Comparison of ENCODE assay signal across 13 cellular contexts in genomic region chr17:7982666-7983065, GRCh38. TPM values are rescaled to one million over a fixed set of nuclear protein-coding genes. Genes with fewer than 3 reads are reported as not detected.
DNase-seq lines count a peak whose midpoint lies in the region; TF ChIP-seq lines count a peak whose summit lies in the region.
"Had no signal": no experiment of that assay in that cellular context is flagged by ENCODE, and none has a peak within 500 bp of the region (broad histone marks: within the 10 kb centered on the region; RNA-seq: fewer than 3 reads in every experiment).

No MANE protein-coding gene starts in this region.

- H3K27me3 Mint-ChIP-seq in neural crest cell (ENCODE audit: low read depth) (peaks cover 41% of the 10 kb centered on the region), immature natural killer cell (ENCODE audit: low read depth in 3 of 3) (peaks cover 3 to 22% (median 4%) of the 10 kb centered on the region in 3 donors)

- H3K36me3 Mint-ChIP-seq in neural crest cell (ENCODE audit: low read depth): no peaks in the 10 kb centered on the region
- H3K36me3 Mint-ChIP-seq in immature natural killer cell: no peaks in the 10 kb centered on the region

- no peaks in the 10 kb centered on the region for H3K9me3 Mint-ChIP-seq in neural crest cell
- H3K9me3 Mint-ChIP-seq in immature natural killer cell: peaks cover 0 to under 1% (median 0%) of the 10 kb centered on the region in 6 donors

- 0 out of 2 replicates have a peak, but pooled peaks have one; percentile 12 for TF ChIP-seq CTCF in GM12874 (IDR thresholded peaks at IDR 0.05; ENCODE audit: insufficient read depth, low read depth, low read length)
- TF ChIP-seq CTCF in neural crest cell (conservative IDR thresholded peaks at IDR 0.05): peak; percentile 11

- peaks cover 4% of the 10 kb centered on the region for H3K4me1 Mint-ChIP-seq in neural crest cell
- H3K4me1 Mint-ChIP-seq in immature natural killer cell: no peaks in the 10 kb centered on the region

- no peak overlapping the region for H3K4me3 Mint-ChIP-seq in neural crest cell
- no peak overlapping the region for H3K4me3 Mint-ChIP-seq in immature natural killer cell

- DNase-seq in NCI-H748 treated with DMSO at 0.1 percent for 48 hours (lab: John Stamatoyannopoulos, UW) (peak; percentile 18), dermis blood vessel endothelial cell (peak; percentile 61), neural crest cell (ENCODE audit: low read depth, low spot score) (no peak), immature natural killer cell (no peak), DMS79 (lab: John Stamatoyannopoulos, UW) (no peak), superior temporal gyrus (ENCODE audit: extremely low spot score) (no peak), Ammon's horn (ENCODE audit: low spot score) (no peak)
- DNase-seq: activated CD4-positive, alpha-beta T cell treated with anti-CD3 and anti-CD28 coated beads, Interleukin-2, amount 50 U/mL, for 4 hours; activated naive CD4-positive, alpha-beta T cell treated with anti-CD3 and anti-CD28 coated beads, Interleukin-2, amount 50 U/mL, for 16 hours; NCI-H345; spleen had no signal

- H3K27ac Mint-ChIP-seq in neural crest cell (ENCODE audit: unreplicated experiment): no peak overlapping the region
- no peak overlapping the region for H3K27ac Mint-ChIP-seq in immature natural killer cell

RNA-seq across cellular contexts. Expression of gene GUCY2D, which starts 19.7 kb away (rescaled TPM):
- total RNA-seq in dermis blood vessel endothelial cell (not detected in 2 replicates), neural crest cell (not detected in 2 replicates)
- not detected for polyA plus RNA-seq in immature natural killer cell
- total RNA-seq: H4 had no signal

RNA-seq across cellular contexts. Expression of gene CNTROB, which starts 50.7 kb away (rescaled TPM):
- total RNA-seq in dermis blood vessel endothelial cell (17.4 and 21.8 TPM in 2 replicates), neural crest cell (55.5 and 58.3 TPM in 2 replicates)
- polyA plus RNA-seq in immature natural killer cell: 10 to 100 TPM in 1 of 3 donors, 1 to 10 TPM in 2; 1.8 to 14.4 (median 8.3) TPM

RNA-seq across cellular contexts. Expression of gene TRAPPC1, which starts 50.9 kb away (rescaled TPM):
- total RNA-seq in dermis blood vessel endothelial cell (46.1 and 67.5 TPM in 2 replicates), neural crest cell (129 and 145 TPM in 2 replicates)
- polyA plus RNA-seq in immature natural killer cell: 100 to 1,000 TPM; 233 to 379 (median 288) TPM

RNA-seq across cellular contexts. Expression of gene KCNAB3, which starts 53.0 kb away (rescaled TPM):
- 0.05 and 0.68 TPM in 2 replicates for total RNA-seq in dermis blood vessel endothelial cell
- total RNA-seq in neural crest cell: 19.9 and 20.4 TPM in 2 replicates
- under 1 TPM in 2 of 3 donors, not detected in 1; 0.15 to 0.26 TPM for polyA plus RNA-seq in immature natural killer cell

RNA-seq across cellular contexts. Expression of gene ALOX15B, which starts 56.2 kb away (rescaled TPM):
- total RNA-seq in dermis blood vessel endothelial cell (not detected in 2 replicates), neural crest cell (not detected in 2 replicates)
- not detected for polyA plus RNA-seq in immature natural killer cell
- total RNA-seq: H4 had no signal

Comparison
In these comparisons a context has a peak if more than half of its experiments do, and no peak if none do; other contexts are left out.
1. DNase-seq: peak in NCI-H748 treated with DMSO at 0.1 percent for 48 hours (single experiment) and dermis blood vessel endothelial cell (single experiment); none in neural crest cell (single experiment), immature natural killer cell (0 of 3), DMS79 (single experiment), superior temporal gyrus (single experiment) and Ammon's horn (single experiment).